10 cellular contexts compared by ENCODE assay signal in the genomic region with DNA sequence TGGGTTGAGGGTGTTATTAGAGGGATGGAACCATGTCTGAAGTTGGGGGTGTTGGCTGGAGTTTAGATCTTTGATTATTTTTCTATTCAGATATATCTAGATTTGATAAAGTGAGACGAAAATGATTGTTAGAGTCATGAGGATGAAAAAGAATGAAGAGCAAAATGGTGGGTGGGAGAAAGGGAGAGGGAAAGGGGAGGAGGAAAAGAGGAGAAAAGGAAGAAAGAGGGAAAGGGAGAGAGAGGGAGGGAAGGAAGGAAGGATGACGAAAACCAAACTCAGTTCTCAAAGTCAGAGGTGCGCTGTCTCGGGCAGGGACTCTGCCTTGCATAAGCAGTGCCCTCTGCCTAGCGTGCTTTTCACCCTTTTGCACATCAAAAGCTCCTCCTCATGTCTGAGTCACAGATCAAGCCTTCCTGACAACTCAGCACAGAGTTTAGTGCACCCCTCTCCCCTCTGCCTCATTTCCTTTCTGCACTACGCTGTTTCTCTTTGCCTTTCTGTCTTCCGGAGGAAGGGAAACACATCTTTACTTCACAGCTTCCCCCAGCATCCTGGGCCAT.
DNase-seq lines count a peak whose midpoint lies in the region; ATAC-seq and TF ChIP-seq lines count a peak whose summit lies in the region.
"Had no signal": no experiment of that assay in that cellular context is flagged by ENCODE, and none has a peak within 500 bp of the region (broad histone marks: within the 10 kb centered on the region; RNA-seq: fewer than 3 reads in every experiment).

No MANE protein-coding gene starts in this region.

- H3K36me3 Mint-ChIP-seq in activated CD8-positive, alpha-beta T cell treated with anti-CD3 and anti-CD28 coated beads for 36 hours (ENCODE audit: low read depth): no peaks in the 10 kb centered on the region

- DNase-seq in activated CD4-positive, CD25-positive, alpha-beta regulatory T cell treated with anti-CD3 and anti-CD28 coated beads, Interleukin-2, amount 50 U/mL, for 72 hours: no peak
- peak; percentile 53 for DNase-seq in activated CD8-positive, alpha-beta T cell treated with anti-CD3 and anti-CD28 coated beads for 36 hours
- DNase-seq in iPS DF 19.7 (ENCODE audit: low read depth, low spot score): peak; percentile 30
- peak; percentile 17 for DNase-seq in stimulated activated naive CD8-positive, alpha-beta T cell treated with anti-CD3 and anti-CD28 coated beads, Interleukin-15, Interleukin-2, amounts not matched to agents 100 U/mL and 50 U/mL, for 24 hours
- DNase-seq in activated gamma-delta T cell treated with Interleukin-2 at 50 U/mL for 16 hours: no peak
- DNase-seq in cerebellar nuclear complex (lab: John Stamatoyannopoulos, UW): no peak
- no peak for DNase-seq in medulla oblongata (ENCODE audit: extremely low spot score)
- DNase-seq: NCI-H2227 treated with DMSO at 0.1 percent for 48 hours, retina had no signal

- CTCF ChIA-PET in activated CD8-positive, alpha-beta T cell treated with anti-CD3 and anti-CD28 coated beads for 36 hours (lab: Charles Lee): no interaction called here

- H3K9me3 Mint-ChIP-seq in activated CD8-positive, alpha-beta T cell treated with anti-CD3 and anti-CD28 coated beads for 36 hours: peaks cover 1% of the 10 kb centered on the region

- H3K27me3 Mint-ChIP-seq in activated CD8-positive, alpha-beta T cell treated with anti-CD3 and anti-CD28 coated beads for 36 hours: no peaks in the 10 kb centered on the region

- intact Hi-C loops in activated CD8-positive, alpha-beta T cell treated with anti-CD3 and anti-CD28 coated beads for 36 hours (cut with micrococcal nuclease): no loop called here

- peaks cover 4% of the 10 kb centered on the region for H3K4me1 Mint-ChIP-seq in activated CD8-positive, alpha-beta T cell treated with anti-CD3 and anti-CD28 coated beads for 36 hours (ENCODE audit: low read depth)

- ATAC-seq in activated CD4-positive, CD25-positive, alpha-beta regulatory T cell treated with anti-CD3 and anti-CD28 coated beads, Interleukin-2, amount 50 U/mL, for 24 hours: peak; percentile 56 to 90
- ATAC-seq in activated CD8-positive, alpha-beta T cell treated with anti-CD3 and anti-CD28 coated beads for 36 hours: peak; percentile 99
- ATAC-seq in stimulated activated naive CD8-positive, alpha-beta T cell treated with anti-CD3 and anti-CD28 coated beads, Interleukin-15, Interleukin-2, amounts not matched to agents 100 U/mL and 50 U/mL, for 24 hours: peak; percentile 90

- no peak for TF ChIP-seq CTCF in activated CD8-positive, alpha-beta T cell treated with anti-CD3 and anti-CD28 coated beads for 36 hours (IDR thresholded peaks at IDR 0.05)

- H3K27ac Mint-ChIP-seq in activated CD8-positive, alpha-beta T cell treated with anti-CD3 and anti-CD28 coated beads for 36 hours: peak overlapping the region; percentile 57

- POLR2A ChIA-PET in activated CD8-positive, alpha-beta T cell treated with anti-CD3 and anti-CD28 coated beads for 36 hours (lab: Charles Lee): no interaction called here

- H3K4me3 Mint-ChIP-seq in activated CD8-positive, alpha-beta T cell treated with anti-CD3 and anti-CD28 coated beads for 36 hours: peak overlapping the region; percentile 17

Comparison
In these comparisons a context has a peak if more than half of its experiments do, and no peak if none do; other contexts are left out.
1. DNase-seq: peak in activated CD8-positive, alpha-beta T cell treated with anti-CD3 and anti-CD28 coated beads for 36 hours (single experiment), iPS DF 19.7 (single experiment) and stimulated activated naive CD8-positive, alpha-beta T cell treated with anti-CD3 and anti-CD28 coated beads, Interleukin-15, Interleukin-2, amounts not matched to agents 100 U/mL and 50 U/mL, for 24 hours (single experiment); none in activated CD4-positive, CD25-positive, alpha-beta regulatory T cell treated with anti-CD3 and anti-CD28 coated beads, Interleukin-2, amount 50 U/mL, for 72 hours (single experiment), activated gamma-delta T cell treated with Interleukin-2 at 50 U/mL for 16 hours (single experiment), cerebellar nuclear complex (0 of 2) and medulla oblongata (single experiment).
2. Peak in every context shown above with its lines, with median percentiles within 50 percentile points of each other: ATAC-seq.